24 cellular contexts compared by ENCODE assay signal in genomic region chr15:69820819-69821218, GRCh38.
DNase-seq lines count a peak whose midpoint lies in the region; ATAC-seq, FAIRE-seq and TF ChIP-seq lines count a peak whose summit lies in the region.
"Had no signal": no experiment of that assay in that cellular context is flagged by ENCODE, and none has a peak within 500 bp of the region (broad histone marks: within the 10 kb centered on the region; RNA-seq: fewer than 3 reads in every experiment).

No MANE protein-coding gene starts in this region.

- H3K4me2 ChIP-seq in HepG2 (ENCODE audit: low read depth, low read length) = no peak overlapping the region

- no peaks in the 10 kb centered on the region for H3K79me2 ChIP-seq in HepG2 (ENCODE audit: insufficient read depth, low read length)

- H3K27me3 ChIP-seq in HepG2 (ENCODE audit: control insufficient read depth in 1 of 2, insufficient read depth in 2 of 2, low read length in 2 of 2) = peaks cover 1 to 3% of the 10 kb centered on the region in 2 experiments; a peak in 1 of 5 replicates
- no peaks in the 10 kb centered on the region for H3K27me3 ChIP-seq in right lobe of liver
- H3K27me3 ChIP-seq in transverse colon = peaks cover 22% of the 10 kb centered on the region

- DNase-seq in HepG2 (ENCODE audit: low spot score) (no peak), right lobe of liver (no peak), astrocyte of the spinal cord (ENCODE audit: low read depth, low spot score) (peak; percentile 82), iris pigment epithelial cell (ENCODE audit: low read depth) (peak; percentile 55), transverse colon (no peak), NCI-H524 (lab: John Stamatoyannopoulos, UW) (no peak), hepatic stellate cell (ENCODE audit: low spot score) (no peak)
- no peak for DNase-seq in activated T-cell treated with anti-CD3 and anti-CD28 coated beads, Interleukin-2, amount 50 U/mL, for 1 hour
- DNase-seq: activated CD4-positive, alpha-beta T cell treated with anti-CD3 and anti-CD28 coated beads, Interleukin-2, amount 50 U/mL, for 4 hours; activated naive CD4-positive, alpha-beta T cell treated with Interleukin-2 at 50 U/mL for 16 hours; activated T-cell treated with anti-CD3 and anti-CD28 coated beads for 4 hours; anterior cingulate cortex; Calu3; HCEC 1CT; head of caudate nucleus; KBM-7; kidney glomerular epithelial cell; MV-4-11; NCI-H2081 treated with DMSO at 0.1 percent for 48 hours; NCI-H526; OCI-M1; SHP77 treated with DMSO at 0.1 percent for 48 hours had no signal

- TF ChIP-seq EP300 in HepG2 (IDR thresholded peaks at IDR 0.05; ENCODE audit: low read depth in 2 of 2, low read length in 2 of 2) (no peak), HepG2 (CRISPR knock-in tag; IDR thresholded peaks at IDR 0.05; ENCODE audit: borderline replicate concordance) (no peak), transverse colon (IDR thresholded peaks at IDR 0.05; ENCODE audit: low read depth) (no peak)

- POLR2A ChIA-PET in HepG2 (lab: Yijun Ruan, JAX) = no interaction called here

- no peak for ATAC-seq in HepG2
- no peak for ATAC-seq in right lobe of liver
- ATAC-seq: natural killer cell treated with Interleukin-12 subunit alpha and Interleukin-12 subunit beta and Interleukin-15 and Interleukin-18, amount 100 ng/mL, for 72 hours had no signal

- TF ChIP-seq POLR2A in HepG2 (IDR thresholded peaks at IDR 0.05; ENCODE audit: insufficient read depth in 1 of 2, low read depth in 2 of 2, low read length in 2 of 2) (no peak), right lobe of liver (IDR thresholded peaks at IDR 0.05) (no peak), transverse colon (IDR thresholded peaks at IDR 0.05) (no peak)

- in situ Hi-C loops in HepG2 (cut with HindIII; ENCODE audit: extremely low pct_ligation_motif_present, low pct_unique_long_range_greater_than_20kb) (no loop called here), astrocyte of the spinal cord (cut with HindIII; ENCODE audit: low sequenced_read_pairs) (no loop called here), transverse colon (cut with MboI; ENCODE audit: low pct_ligation_motif_present in 1 of 4, low pct_unique_long_range_greater_than_20kb in 1 of 4, low sequenced_read_pairs in 3 of 4) (no loop called here)

- H3K4me3 ChIP-seq in HepG2 (replicated peaks in 1 of 3; ENCODE audit: insufficient read depth in 1 of 3, low read depth in 2 of 3, low read length in 3 of 3) (no peak overlapping the region), right lobe of liver (no peak overlapping the region), astrocyte of the spinal cord (ENCODE audit: low read depth, low read length) (no peak overlapping the region), transverse colon (no peak overlapping the region)
- H3K4me3 ChIP-seq: coronary artery had no signal

- H3K36me3 ChIP-seq in HepG2 (replicated peaks in 1 of 2; ENCODE audit: control insufficient read depth in 1 of 2, insufficient read depth in 2 of 2, low read length in 2 of 2) = no peaks in the 10 kb centered on the region
- H3K36me3 ChIP-seq in right lobe of liver = no peaks in the 10 kb centered on the region
- H3K36me3 ChIP-seq in transverse colon = no peaks in the 10 kb centered on the region

- FAIRE-seq in HepG2 (lab: Jason Lieb, UNC) = no peak

- 0% methylated on average over 5 of the region's 7 CpGs for WGBS in HepG2 (ENCODE audit: low lambda C conversion rate)
- 31% methylated on average over 4 of the region's 7 CpGs for WGBS in right lobe of liver (ENCODE audit: insufficient coverage, low coverage, low lambda C conversion rate, missing lambda C conversion rate)
- WGBS in transverse colon (ENCODE audit: low coverage in 1 of 2), 2 donors = 80 to 84% methylated on average over 1 to 7 of the region's 7 CpGs

- CTCF ChIA-PET in HepG2 (lab: Yijun Ruan, JAX; ENCODE audit: low intra/inter-chr PET ratio, low total read pairs) = no interaction called here

- no peak overlapping the region for H3K9ac ChIP-seq in HepG2 (ENCODE audit: insufficient read depth, low read depth, low read length)

- no peaks in the 10 kb centered on the region for H3K9me3 ChIP-seq in HepG2 (ENCODE audit: low read length)
- H3K9me3 ChIP-seq in right lobe of liver = no peaks in the 10 kb centered on the region
- no peaks in the 10 kb centered on the region for H3K9me3 ChIP-seq in transverse colon

- no peak for TF ChIP-seq RAD21 in HepG2 (CRISPR knock-in tag; IDR thresholded peaks at IDR 0.05)

- H3K27ac ChIP-seq in HepG2 (ENCODE audit: extremely low read length, insufficient read depth, low read length) (no peak overlapping the region), right lobe of liver (no peak overlapping the region), transverse colon (no peak overlapping the region)
- H3K27ac ChIP-seq: coronary artery had no signal

- intact Hi-C loops in HepG2 (cut with micrococcal nuclease; ENCODE audit: unreplicated experiment) (no loop called here), right lobe of liver (cut with DNase I) (no loop called here), transverse colon (cut with DNase I; ENCODE audit: low total_unique reads) (no loop called here)

- H3K4me1 ChIP-seq in HepG2 (ENCODE audit: insufficient read depth, low read length) = peaks cover 10% of the 10 kb centered on the region
- no peaks in the 10 kb centered on the region for H3K4me1 ChIP-seq in right lobe of liver
- H3K4me1 ChIP-seq in transverse colon = peaks cover 0 to under 1% (median 0%) of the 10 kb centered on the region in 4 donors

- no peaks in the 10 kb centered on the region for H4K20me1 ChIP-seq in HepG2 (ENCODE audit: insufficient read depth, low read length)

- TF ChIP-seq CTCF in HepG2 (CRISPR knock-in tag; IDR thresholded peaks at IDR 0.05) (no peak), right lobe of liver (IDR thresholded peaks at IDR 0.05) (no peak), astrocyte of the spinal cord (IDR thresholded peaks at IDR 0.05; ENCODE audit: low read depth, low read length) (no peak), transverse colon (IDR thresholded peaks at IDR 0.05) (no peak)

- BruUV-seq in HepG2 (replicated peaks; lab: Mats Ljungman, UMichigan) = no TSS peak

- no peak overlapping the region for H2AFZ ChIP-seq in HepG2 (ENCODE audit: low read length)

TF ChIP-seq in HepG2, 621 proteins besides CTCF, POLR2A, EP300 and RAD21:
- TF ChIP-seq USF2 (IDR thresholded peaks at IDR 0.05; ENCODE audit: low read depth, low read length) (0 out of 2 replicates have a peak, but pooled peaks have one; percentile 21), USF2 (CRISPR knock-in tag; IDR thresholded peaks at IDR 0.05; ENCODE audit: borderline replicate concordance) (no peak), ZBTB1 (CRISPR knock-in tag; IDR thresholded peaks at IDR 0.05; ENCODE audit: borderline replicate concordance) (no peak)

Comparison
In these comparisons a context has a peak if more than half of its experiments do, and no peak if none do; other contexts are left out.
1. DNase-seq: peak in astrocyte of the spinal cord (single experiment) and iris pigment epithelial cell (single experiment); none in HepG2 (single experiment), right lobe of liver (0 of 3), transverse colon (single experiment), NCI-H524 (0 of 2), activated T-cell treated with anti-CD3 and anti-CD28 coated beads, Interleukin-2, amount 50 U/mL, for 1 hour (single experiment) and hepatic stellate cell (single experiment).